ENCODE assay signal across 8 cellular contexts in the genomic region with DNA sequence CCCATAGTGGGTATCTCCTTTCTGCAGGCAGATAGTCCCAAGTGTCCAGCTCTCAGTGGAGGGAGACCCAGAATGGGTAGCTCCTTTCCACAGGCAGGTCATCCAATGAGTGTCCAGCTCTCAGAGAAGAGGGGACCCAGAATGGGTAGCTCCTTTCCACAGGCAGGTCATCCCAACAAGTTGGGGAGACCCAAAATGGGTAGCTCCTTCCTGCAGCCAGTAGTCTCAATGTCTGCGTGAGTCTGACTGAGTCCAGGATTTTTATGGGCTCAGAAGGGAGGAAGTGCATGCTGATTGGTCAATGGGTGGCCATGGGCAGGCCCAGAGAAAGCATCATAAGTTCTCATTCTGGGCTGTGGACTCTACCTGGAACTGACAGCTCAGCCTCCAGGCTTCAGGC.
"Had no signal": no experiment of that assay in that cellular context is flagged by ENCODE, and none has a peak within 500 bp of the region (broad histone marks: within the 10 kb centered on the region; RNA-seq: fewer than 3 reads in every experiment).

No MANE protein-coding gene starts in this region.

- ATAC-seq: GM12878 had no signal

- H3K4me3 ChIP-seq: GM12878 had no signal

- FAIRE-seq: G401.6, GM12878, GM12891, GM12892, GM18507, GM19239 had no signal

- DNase-seq: GDM1, GF-D8 had no signal
